ENCODE assay signal across 15 cellular contexts in the genomic region with DNA sequence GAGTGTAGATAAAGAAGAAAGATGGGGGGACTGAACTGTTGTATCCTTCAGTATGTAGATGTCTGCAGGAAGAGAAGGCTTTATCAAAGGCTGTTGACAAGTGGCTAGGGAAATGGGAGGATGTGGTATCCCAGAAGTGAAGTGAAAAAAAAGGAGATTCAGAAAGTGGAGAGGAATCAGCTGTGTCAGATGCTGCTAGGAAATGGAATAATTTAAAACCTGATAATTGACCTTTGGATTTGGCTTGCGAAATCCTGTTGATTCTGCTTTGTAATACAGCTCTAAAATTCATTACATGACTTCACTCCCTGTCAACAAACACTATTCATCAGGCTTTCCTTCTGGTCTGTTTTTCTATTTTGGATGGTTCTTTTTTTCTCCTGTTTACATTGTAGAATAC. TPM values are rescaled to one million over a fixed set of nuclear protein-coding genes. Genes with fewer than 3 reads are reported as not detected.
DNase-seq lines count a peak whose midpoint lies in the region; ATAC-seq and TF ChIP-seq lines count a peak whose summit lies in the region.
"Had no signal": no experiment of that assay in that cellular context is flagged by ENCODE, and none has a peak within 500 bp of the region (broad histone marks: within the 10 kb centered on the region; RNA-seq: fewer than 3 reads in every experiment).

No MANE protein-coding gene starts in this region.

- no peak overlapping the region for H3K27ac Mint-ChIP-seq in GM23338
- no peak overlapping the region for H3K27ac Mint-ChIP-seq in T-helper 17 cell
- H3K27ac Mint-ChIP-seq: activated T-helper 2 cell treated with anti-CD3 and anti-CD28 coated beads, Interferon-gamma antibody, Interleukin-2, Interleukin-4, amounts not matched to agents 10 μg/mL and 5 μg/mL and 100 μg/mL, durations not matched to agents 14 hours and 24 hours and 36 hours had no signal

- no peaks in the 10 kb centered on the region for H3K27me3 Mint-ChIP-seq in GM23338 (ENCODE audit: insufficient read depth, low read depth, poor library complexity)
- H3K27me3 Mint-ChIP-seq in T-helper 17 cell: no peaks in the 10 kb centered on the region
- H3K27me3 Mint-ChIP-seq: naive B cell had no signal

- no peaks in the 10 kb centered on the region for H3F3A ChIP-seq in GM23338 (replicated peaks; ENCODE audit: low read depth)

- DNase-seq in DND-41 (no peak), M059J (ENCODE audit: low read depth) (peak; percentile 18), fibroblast of mammary gland (ENCODE audit: low read depth) (peak; percentile 75), omental fat pad (ENCODE audit: low spot score) (no peak), NCI-H1417 (lab: John Stamatoyannopoulos, UW) (no peak), GM23338 (ENCODE audit: low spot score) (no peak), T-helper 17 cell (no peak)
- no peak for DNase-seq in stimulated activated naive CD4-positive, alpha-beta T cell (lab: John Stamatoyannopoulos, UW)
- DNase-seq: effector memory CD4-positive, alpha-beta T cell; KBM-7; naive B cell; NCI-H146; upper lobe of left lung had no signal

- H3K36me3 ChIP-seq in DND-41 (ENCODE audit: insufficient read depth, low read length) (peaks cover 36% of the 10 kb centered on the region), GM23338 (ENCODE audit: insufficient read depth) (no peaks in the 10 kb centered on the region)

- H3K36me3 Mint-ChIP-seq in GM23338 (ENCODE audit: low read depth) (peaks cover 17% of the 10 kb centered on the region), T-helper 17 cell (ENCODE audit: low read depth) (peaks cover 14% of the 10 kb centered on the region)

- H3K9me3 ChIP-seq in DND-41 (ENCODE audit: insufficient read depth, low read length, severe bottlenecking): no peaks in the 10 kb centered on the region
- H3K9me3 ChIP-seq in T-helper 17 cell (ENCODE audit: control insufficient read depth, low read length, poor library complexity, severe bottlenecking): no peaks in the 10 kb centered on the region
- H3K9me3 ChIP-seq: SJSA1, upper lobe of left lung had no signal

- TF ChIP-seq CTCF in DND-41 (IDR thresholded peaks at IDR 0.05; ENCODE audit: borderline replicate concordance, extremely low read depth, low read length, poor library complexity, severe bottlenecking) (no peak), fibroblast of mammary gland (conservative IDR thresholded peaks at IDR 0.05; ENCODE audit: control insufficient read depth, insufficient read depth, low read depth, low read length) (no peak), omental fat pad (IDR thresholded peaks at IDR 0.05) (no peak), GM23338 (conservative IDR thresholded peaks at IDR 0.05; ENCODE audit: low read depth in 2 of 2) (no peak)

- peaks cover 25% of the 10 kb centered on the region for H3K4me1 Mint-ChIP-seq in GM23338
- peaks cover 34% of the 10 kb centered on the region for H3K4me1 Mint-ChIP-seq in T-helper 17 cell

- H3K9me3 Mint-ChIP-seq in GM23338: no peaks in the 10 kb centered on the region
- H3K9me3 Mint-ChIP-seq: activated T-helper 2 cell treated with anti-CD3 and anti-CD28 coated beads, Interferon-gamma antibody, Interleukin-2, Interleukin-4, amounts not matched to agents 10 μg/mL and 5 μg/mL and 100 μg/mL, durations not matched to agents 14 hours and 24 hours and 36 hours had no signal

- peaks cover 100% of the 10 kb centered on the region for H3K79me2 ChIP-seq in DND-41 (ENCODE audit: insufficient read depth, low read length)
- H3K79me2 ChIP-seq in GM23338 (replicated peaks; ENCODE audit: insufficient read depth): peaks cover 100% of the 10 kb centered on the region

- no peak overlapping the region for H3K27ac ChIP-seq in DND-41 (ENCODE audit: low read length)
- no peak overlapping the region for H3K27ac ChIP-seq in GM23338 (ENCODE audit: low read depth)
- H3K27ac ChIP-seq: SJSA1, upper lobe of left lung had no signal

- H3K4me1 ChIP-seq in DND-41 (ENCODE audit: insufficient read depth, low read length) (no peaks in the 10 kb centered on the region), GM23338 (ENCODE audit: insufficient read depth) (peaks cover 54% of the 10 kb centered on the region)
- H3K4me1 ChIP-seq: SJSA1 had no signal

- ATAC-seq in DND-41 (ENCODE audit: insufficient read depth, low read depth) (peak; percentile 27; the same call in 2 of the 3 replicates), omental fat pad (ENCODE audit: low FRiP score) (peak; percentile 76), GM23338 (no peak), T-helper 17 cell (no peak)

- H3K9ac ChIP-seq in DND-41 (ENCODE audit: low read depth, low read length): no peak overlapping the region

- H3K27me3 ChIP-seq in DND-41 (ENCODE audit: insufficient read depth, low read length, poor library complexity): no peaks in the 10 kb centered on the region
- H3K27me3 ChIP-seq in GM23338 (ENCODE audit: insufficient read depth): no peaks in the 10 kb centered on the region
- H3K27me3 ChIP-seq: SJSA1, upper lobe of left lung had no signal

- H3K9me2 ChIP-seq in GM23338 (ENCODE audit: insufficient read depth): no peaks in the 10 kb centered on the region

- H2AFZ ChIP-seq in DND-41 (ENCODE audit: low read depth, low read length): no peak overlapping the region
- H2AFZ ChIP-seq in GM23338: no peak overlapping the region

- H3K4me2 ChIP-seq in DND-41 (ENCODE audit: insufficient read depth, low read length) (no peak overlapping the region), GM23338 (no peak overlapping the region)

- no peak overlapping the region for H3K4me3 Mint-ChIP-seq in GM23338
- no peak overlapping the region for H3K4me3 Mint-ChIP-seq in T-helper 17 cell
- H3K4me3 Mint-ChIP-seq: naive B cell had no signal

- peaks cover 86% of the 10 kb centered on the region for H4K20me1 ChIP-seq in DND-41 (ENCODE audit: insufficient read depth, low read length)
- H4K20me1 ChIP-seq in GM23338 (replicated peaks; ENCODE audit: insufficient read depth): peaks cover 27% of the 10 kb centered on the region

- no peak overlapping the region for H3K4me3 ChIP-seq in DND-41 (ENCODE audit: low read depth in 1 of 2, low read length in 2 of 2)
- H3K4me3 ChIP-seq in fibroblast of mammary gland (ENCODE audit: control insufficient read depth, low read depth, low read length): no peak overlapping the region
- no peak overlapping the region for H3K4me3 ChIP-seq in GM23338
- H3K4me3 ChIP-seq: SJSA1, upper lobe of left lung had no signal

TF ChIP-seq in GM23338, 12 proteins besides CTCF, POLR2A, EP300 and RAD21:
- TF ChIP-seq STAT1 (IDR thresholded peaks at IDR 0.05; ENCODE audit: unreplicated experiment) (no peak), JUNB (IDR thresholded peaks at IDR 0.05; ENCODE audit: unreplicated experiment) (no peak), POLR2AphosphoS5 (IDR thresholded peaks at IDR 0.05; ENCODE audit: low read depth) (no peak), EZH2phosphoT487 (IDR thresholded peaks at IDR 0.05; ENCODE audit: unreplicated experiment) (no peak), CREB1 (CRISPR knock-in tag; IDR thresholded peaks at IDR 0.05; ENCODE audit: low read depth) (no peak), REST (IDR thresholded peaks at IDR 0.05; ENCODE audit: unreplicated experiment) (no peak), NANOG (IDR thresholded peaks at IDR 0.05; ENCODE audit: borderline replicate concordance) (no peak)
- TF ChIP-seq, protein P1, sequence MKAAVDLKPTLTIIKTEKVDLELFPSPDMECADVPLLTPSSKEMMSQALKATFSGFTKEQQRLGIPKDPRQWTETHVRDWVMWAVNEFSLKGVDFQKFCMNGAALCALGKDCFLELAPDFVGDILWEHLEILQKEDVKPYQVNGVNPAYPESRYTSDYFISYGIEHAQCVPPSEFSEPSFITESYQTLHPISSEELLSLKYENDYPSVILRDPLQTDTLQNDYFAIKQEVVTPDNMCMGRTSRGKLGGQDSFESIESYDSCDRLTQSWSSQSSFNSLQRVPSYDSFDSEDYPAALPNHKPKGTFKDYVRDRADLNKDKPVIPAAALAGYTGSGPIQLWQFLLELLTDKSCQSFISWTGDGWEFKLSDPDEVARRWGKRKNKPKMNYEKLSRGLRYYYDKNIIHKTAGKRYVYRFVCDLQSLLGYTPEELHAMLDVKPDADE (IDR thresholded peaks at IDR 0.05): no peak

RNA-seq across cellular contexts. Expression of gene PHF3, which starts 41.7 kb away (rescaled TPM):
- total RNA-seq in M059J (2014; rRNA removed; shearing (Covaris generic)): 29.7 and 41.9 TPM in 2 replicates
- total RNA-seq in omental fat pad: 10 to 100 TPM; 37.7 to 68.9 (median 58.4) TPM
- 71.0 and 77.3 TPM in 2 replicates for total RNA-seq in GM23338 (2014; rRNA removed; shearing (Covaris generic))
- 28.6 and 37.1 TPM in 2 replicates for polyA plus RNA-seq in GM23338 (2016; fragmentation: Nextera tagmentation; extraction: Ambion mirVana)
- total RNA-seq in T-helper 17 cell: 10 to 100 TPM; 87.6 to 88.3 TPM

Comparison
In these comparisons a context has a peak if more than half of its experiments do, and no peak if none do; other contexts are left out.
1. ATAC-seq: peak in DND-41 (single experiment) and omental fat pad (single experiment); none in GM23338 (single experiment) and T-helper 17 cell (single experiment).
2. DNase-seq: peak in M059J (single experiment) and fibroblast of mammary gland (single experiment); none in DND-41 (single experiment), omental fat pad (single experiment), NCI-H1417 (0 of 3), GM23338 (single experiment), stimulated activated naive CD4-positive, alpha-beta T cell (0 of 6) and T-helper 17 cell (0 of 3).